ENCODE assay signal across 21 cellular contexts in genomic region chr13:27349458-27349857, GRCh38.
A peak's percentile ranks its signal among the peaks of the same experiment; 100 is the strongest.
DNase-seq lines count a peak whose midpoint lies in the region; TF ChIP-seq lines count a peak whose summit lies in the region.
"Had no signal": no experiment of that assay in that cellular context is flagged by ENCODE, and none has a peak within 500 bp of the region (broad histone marks: within the 10 kb centered on the region; RNA-seq: fewer than 3 reads in every experiment).

No MANE protein-coding gene starts in this region.

- peaks cover 19% of the 10 kb centered on the region for H3K4me1 Mint-ChIP-seq in activated CD4-positive, alpha-beta memory T cell treated with anti-CD3 and anti-CD28 coated beads, Interleukin-2, amount 10 ng/mL, durations not matched to agents 7 days and 5 days

- H3K27me3 Mint-ChIP-seq in activated CD4-positive, alpha-beta memory T cell treated with anti-CD3 and anti-CD28 coated beads, Interleukin-2, amount 10 ng/mL, durations not matched to agents 7 days and 5 days = peaks cover 31% of the 10 kb centered on the region

- WGBS in spleen, 5 donors = 53 to 70% (median 69%) methylated on average over 3 of the region's 3 CpGs

- CTCF ChIA-PET in activated CD4-positive, alpha-beta memory T cell treated with anti-CD3 and anti-CD28 coated beads, Interleukin-2, amount 10 ng/mL, durations not matched to agents 7 days and 5 days (lab: Charles Lee) = interaction anchor here (0.7 to 1.9 kb wide), 5 partner anchors 11 to 1775 kb away, joined by 3 to 7 read pairs (median 4); no protein-coding TSS in a partner anchor

- intact Hi-C loops in spleen (cut with DNase I; ENCODE audit: low total_unique reads) = no loop called here

- no peak overlapping the region for H3K27ac Mint-ChIP-seq in activated CD4-positive, alpha-beta memory T cell treated with anti-CD3 and anti-CD28 coated beads, Interleukin-2, amount 10 ng/mL, durations not matched to agents 7 days and 5 days
- H3K27ac Mint-ChIP-seq: activated CD4-positive, alpha-beta T cell treated with anti-CD3 and anti-CD28 coated beads, Interleukin-2, amount 10 ng/mL, durations not matched to agents 7 days and 5 days; activated naive CD8-positive, alpha-beta T cell treated with anti-CD3 and anti-CD28 coated beads, Interleukin-2, amount 50 U/mL, for 24 hours; brain; IgD-negative memory B cell; nephron progenitor cell; T-helper 17 cell had no signal

- peaks cover 0 to 3% (median 0%) of the 10 kb centered on the region in 8 donors for H3K9me3 ChIP-seq in spleen
- H3K9me3 ChIP-seq: heart right ventricle, SK-N-SH had no signal

- H3K4me1 ChIP-seq in spleen = peaks cover 0 to 6% (median 0%) of the 10 kb centered on the region in 6 donors
- H3K4me1 ChIP-seq: tibial nerve had no signal

- H3K4me3 ChIP-seq in spleen = no peak overlapping the region
- H3K4me3 ChIP-seq: heart right ventricle, tibial nerve had no signal

- TF ChIP-seq CTCF in spleen (IDR thresholded peaks at IDR 0.05 in 8 of 11, conservative IDR thresholded peaks at IDR 0.05 in 3 of 11) = no peak

- no peaks in the 10 kb centered on the region for H3K36me3 Mint-ChIP-seq in activated CD4-positive, alpha-beta memory T cell treated with anti-CD3 and anti-CD28 coated beads, Interleukin-2, amount 10 ng/mL, durations not matched to agents 7 days and 5 days (ENCODE audit: low read depth)
- H3K36me3 Mint-ChIP-seq: brain, IgD-negative memory B cell had no signal

- TF ChIP-seq POLR2A in spleen (IDR thresholded peaks at IDR 0.05) = no peak

- POLR2A ChIA-PET in activated CD4-positive, alpha-beta memory T cell treated with anti-CD3 and anti-CD28 coated beads, Interleukin-2, amount 10 ng/mL, durations not matched to agents 7 days and 5 days (lab: Charles Lee) = no interaction called here

- peaks cover 5% of the 10 kb centered on the region for H3K9me3 Mint-ChIP-seq in activated CD4-positive, alpha-beta memory T cell treated with anti-CD3 and anti-CD28 coated beads, Interleukin-2, amount 10 ng/mL, durations not matched to agents 7 days and 5 days
- H3K9me3 Mint-ChIP-seq: activated CD4-positive, alpha-beta T cell treated with anti-CD3 and anti-CD28 coated beads, Interleukin-2, amount 10 ng/mL, durations not matched to agents 7 days and 5 days; activated naive CD8-positive, alpha-beta T cell treated with anti-CD3 and anti-CD28 coated beads, Interleukin-2, amount 50 U/mL, for 24 hours; IgD-negative memory B cell; nephron progenitor cell had no signal

- H3K27ac ChIP-seq in spleen = no peak overlapping the region
- H3K27ac ChIP-seq: C4-2B, heart right ventricle, tibial nerve had no signal

- peaks cover 0 to 13% (median 0%) of the 10 kb centered on the region in 7 donors for H3K27me3 ChIP-seq in spleen (replicated peaks in 1 of 7)

- no peaks in the 10 kb centered on the region for H3K36me3 ChIP-seq in spleen
- H3K36me3 ChIP-seq: heart right ventricle, tibial nerve had no signal

- DNase-seq in Daoy (ENCODE audit: low read depth) (peak; percentile 16), OCI-M1 (lab: John Stamatoyannopoulos, UW) (peak; percentile 3), astrocyte of the hippocampus (ENCODE audit: low read depth, low spot score) (peak; percentile 64), iris pigment epithelial cell (ENCODE audit: low read depth) (peak; percentile 73), NCI-H1092 (lab: John Stamatoyannopoulos, UW) (no peak), spleen (no peak)
- no peak for DNase-seq in activated CD4-positive, alpha-beta memory T cell treated with anti-CD3 and anti-CD28 coated beads, Interleukin-2, amount 10 ng/mL, durations not matched to agents 7 days and 5 days
- DNase-seq: activated CD4-positive, alpha-beta T cell treated with anti-CD3 and anti-CD28 coated beads, Interleukin-2, amount 10 ng/mL, durations not matched to agents 7 days and 5 days; activated naive CD8-positive, alpha-beta T cell treated with anti-CD3 and anti-CD28 coated beads, Interleukin-2, amount 50 U/mL, for 24 hours; activated T-cell treated with anti-CD3 and anti-CD28 coated beads, Interleukin-2, amount 50 U/mL, for 48 hours; heart right ventricle; NCI-H1105; NCI-H2029; NCI-H2227 treated with DMSO at 0.1 percent for 48 hours; nephron progenitor cell; SK-N-SH; T-helper 17 cell had no signal

- H3K4me3 Mint-ChIP-seq in activated CD4-positive, alpha-beta memory T cell treated with anti-CD3 and anti-CD28 coated beads, Interleukin-2, amount 10 ng/mL, durations not matched to agents 7 days and 5 days = no peak overlapping the region
- H3K4me3 Mint-ChIP-seq: activated CD4-positive, alpha-beta T cell treated with anti-CD3 and anti-CD28 coated beads, Interleukin-2, amount 10 ng/mL, durations not matched to agents 7 days and 5 days; activated naive CD8-positive, alpha-beta T cell treated with anti-CD3 and anti-CD28 coated beads, Interleukin-2, amount 50 U/mL, for 24 hours; brain; IgD-negative memory B cell; nephron progenitor cell; T-helper 17 cell had no signal

Comparison
In these comparisons a context has a peak if more than half of its experiments do, and no peak if none do; other contexts are left out.
1. DNase-seq: peak in Daoy (single experiment), OCI-M1 (single experiment), astrocyte of the hippocampus (single experiment) and iris pigment epithelial cell (single experiment); none in NCI-H1092 (single experiment), spleen (single experiment) and activated CD4-positive, alpha-beta memory T cell treated with anti-CD3 and anti-CD28 coated beads, Interleukin-2, amount 10 ng/mL, durations not matched to agents 7 days and 5 days (single experiment).